In the genomic region with DNA sequence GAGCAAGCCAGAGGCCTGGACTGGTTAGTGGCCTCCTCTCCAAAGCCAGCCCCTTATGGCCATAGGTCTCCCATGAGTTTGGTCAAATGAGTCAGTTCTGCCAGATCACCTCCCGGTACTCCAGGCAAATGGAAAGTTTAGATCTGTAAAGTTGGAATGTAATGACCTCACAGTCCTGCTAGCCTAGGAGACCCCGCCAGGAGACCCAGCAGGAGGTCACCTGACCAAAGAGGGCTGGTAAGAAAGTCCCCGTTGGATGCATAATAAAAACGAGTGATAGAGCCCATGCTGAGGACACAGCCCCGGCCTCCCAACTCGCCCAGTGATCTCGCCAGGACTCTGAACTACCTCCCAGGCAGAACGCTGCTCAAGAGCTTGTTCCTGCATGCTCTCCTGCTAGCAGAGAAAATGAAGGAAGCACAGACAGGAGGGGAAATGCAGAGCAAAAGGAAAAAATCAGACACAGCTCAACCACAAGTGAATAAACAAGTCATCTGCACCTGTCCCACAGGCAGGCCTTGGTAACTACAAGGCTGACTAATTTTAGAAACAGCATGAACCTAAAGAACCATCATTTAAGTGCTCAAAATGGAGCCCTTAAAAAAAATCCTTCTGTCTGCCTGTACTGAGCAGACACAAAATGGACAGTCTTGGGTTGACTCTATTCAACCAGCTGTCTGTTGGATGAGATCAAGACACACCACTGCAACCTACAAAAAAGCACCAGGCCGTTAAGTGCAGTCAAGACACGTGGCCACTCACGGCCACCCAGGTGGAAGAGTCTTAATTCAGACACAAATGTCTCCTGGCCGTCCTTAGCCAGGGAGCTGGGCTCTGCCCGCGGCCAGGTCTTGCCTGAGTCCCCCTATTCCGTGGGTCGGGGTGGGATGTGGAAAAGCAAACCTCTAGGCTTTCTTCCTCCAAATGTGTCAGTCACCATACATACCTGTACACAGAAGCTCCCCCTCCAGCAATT, we compare ENCODE assay signal across 8 cellular contexts. TPM values are rescaled to one million over a fixed set of nuclear protein-coding genes. Genes with fewer than 3 reads are reported as not detected.
DNase-seq lines count a peak whose midpoint lies in the region; ATAC-seq and TF ChIP-seq lines count a peak whose summit lies in the region.

No MANE protein-coding gene starts in this region.

- no peak overlapping the region for H3K27ac ChIP-seq in CD8-positive, alpha-beta T cell (ENCODE audit: low read depth, low read length)
- peak overlapping the region; percentile 91 for H3K27ac ChIP-seq in mesodermal cell (ENCODE audit: low read depth, low read length, severe bottlenecking)

- peak overlapping the region; percentile 75 for H3K4me3 Mint-ChIP-seq in CD8-positive, alpha-beta T cell

- POLR2A ChIA-PET in CD8-positive, alpha-beta T cell (lab: Charles Lee) = interaction anchor here (0.8 to 2.3 kb wide), 3 partner anchors 10 to 54 kb away, joined by 3 to 9 read pairs (median 5); partner anchors contain the start of gene CDIP1

- in situ Hi-C loops in astrocyte of the cerebellum (cut with HindIII; ENCODE audit: low sequenced_read_pairs) = no loop called here

- peaks cover 17% of the 10 kb centered on the region for H3K36me3 Mint-ChIP-seq in CD8-positive, alpha-beta T cell

- peak; percentile 70 for ATAC-seq in CD8-positive, alpha-beta T cell
- ATAC-seq in HG03045 (IDR thresholded peaks at IDR 0.05; ENCODE audit: unreplicated experiment) = no peak

- H3K4me1 Mint-ChIP-seq in CD8-positive, alpha-beta T cell (ENCODE audit: low read depth) = peaks cover 54% of the 10 kb centered on the region

- no peaks in the 10 kb centered on the region for H3K9me3 Mint-ChIP-seq in CD8-positive, alpha-beta T cell

- H3K27ac Mint-ChIP-seq in CD8-positive, alpha-beta T cell = peak overlapping the region; percentile 93

- H3K27me3 ChIP-seq in CD8-positive, alpha-beta T cell (ENCODE audit: insufficient read depth, low read length) = no peaks in the 10 kb centered on the region

- WGBS in mesodermal cell (ENCODE audit: insufficient coverage in 2 of 2), 2 experiments = 35 to 37% methylated on average over 11 to 13 of the region's 16 CpGs

- H3K4me3 ChIP-seq in CD8-positive, alpha-beta T cell (ENCODE audit: low read depth, low read length) = no peak overlapping the region
- no peak overlapping the region for H3K4me3 ChIP-seq in astrocyte of the cerebellum (ENCODE audit: low read depth, low read length)
- no peak overlapping the region for H3K4me3 ChIP-seq in mesodermal cell (ENCODE audit: extremely low read depth, insufficient read depth, low read length, poor library complexity, severe bottlenecking)

- H3K9me3 ChIP-seq in CD8-positive, alpha-beta T cell (ENCODE audit: low read length) = no peaks in the 10 kb centered on the region
- H3K9me3 ChIP-seq in mesodermal cell (ENCODE audit: control insufficient read depth, low read length) = no peaks in the 10 kb centered on the region

- TF ChIP-seq CTCF in CD8-positive, alpha-beta T cell (IDR thresholded peaks at IDR 0.05) = no peak
- peak; percentile 10 for TF ChIP-seq CTCF in astrocyte of the cerebellum (IDR thresholded peaks at IDR 0.05; ENCODE audit: low read depth, low read length, missing control alignments)

- intact Hi-C loops in CD8-positive, alpha-beta T cell (cut with DNase I, micrococcal nuclease) = no loop called here

- DNase-seq in CD8-positive, alpha-beta T cell = no peak
- DNase-seq in HK-2 (ENCODE audit: unreplicated experiment) (peak; percentile 20), astrocyte of the cerebellum (ENCODE audit: low read depth) (peak; percentile 29), mesenteric fat pad (ENCODE audit: low spot score) (no peak), DMS 273 treated with DMSO at 0.1 percent for 48 hours (lab: John Stamatoyannopoulos, UW) (no peak), NCI-H1105 (lab: John Stamatoyannopoulos, UW) (no peak)

- CTCF ChIA-PET in CD8-positive, alpha-beta T cell (lab: Charles Lee) = interaction anchor here (0.6 to 3.8 kb wide), 5 partner anchors 19 to 127 kb away, joined by 3 to 19 read pairs (median 4); no protein-coding TSS in a partner anchor

- H3K4me1 ChIP-seq in CD8-positive, alpha-beta T cell (ENCODE audit: insufficient read depth, low read length) = peaks cover 23% of the 10 kb centered on the region
- H3K4me1 ChIP-seq in mesodermal cell (ENCODE audit: control insufficient read depth, insufficient read depth, low read length, poor library complexity, severe bottlenecking) = peaks cover 12% of the 10 kb centered on the region

- no peaks in the 10 kb centered on the region for H3K27me3 Mint-ChIP-seq in CD8-positive, alpha-beta T cell (ENCODE audit: low read depth)

- no peaks in the 10 kb centered on the region for H3K36me3 ChIP-seq in CD8-positive, alpha-beta T cell (ENCODE audit: insufficient read depth, low read length)
- peaks cover 29% of the 10 kb centered on the region for H3K36me3 ChIP-seq in mesodermal cell (ENCODE audit: control insufficient read depth, insufficient read depth, low read length)

RNA-seq across cellular contexts. Expression of gene CDIP1, which starts 9.2 kb away (rescaled TPM):
- 10 to 100 TPM; 21.7 to 25.0 TPM for total RNA-seq in CD8-positive, alpha-beta T cell
- polyA plus RNA-seq in mesodermal cell (2013, experiment 1 of 2) = 42.1 TPM
- polyA plus RNA-seq in mesodermal cell (2013, experiment 2 of 2) = 35.3 TPM
- 24.8 TPM for total RNA-seq in mesenteric fat pad

RNA-seq across cellular contexts. Expression of gene C16orf96, which starts 26.8 kb away (rescaled TPM):
- under 1 TPM; 0.27 to 0.42 TPM for total RNA-seq in CD8-positive, alpha-beta T cell
- polyA plus RNA-seq in mesodermal cell (2013, experiment 1 of 2) = 0.44 TPM
- polyA plus RNA-seq in mesodermal cell (2013, experiment 2 of 2) = 0.30 TPM
- total RNA-seq in mesenteric fat pad = 0.10 TPM

RNA-seq across cellular contexts. Expression of gene HMOX2, which starts 53.2 kb away (rescaled TPM):
- 10 to 100 TPM; 31.7 to 36.4 TPM for total RNA-seq in CD8-positive, alpha-beta T cell
- 31.1 TPM for polyA plus RNA-seq in mesodermal cell (2013, experiment 1 of 2)
- 29.0 TPM for polyA plus RNA-seq in mesodermal cell (2013, experiment 2 of 2)
- 84.1 TPM for total RNA-seq in mesenteric fat pad

RNA-seq across cellular contexts. Expression of gene NMRAL1, which starts 54.9 kb away (rescaled TPM):
- total RNA-seq in CD8-positive, alpha-beta T cell = 10 to 100 TPM; 30.5 to 31.8 TPM
- polyA plus RNA-seq in mesodermal cell (2013, experiment 1 of 2) = 18.0 TPM
- 16.7 TPM for polyA plus RNA-seq in mesodermal cell (2013, experiment 2 of 2)
- 23.4 TPM for total RNA-seq in mesenteric fat pad

Comparison
In these comparisons a context has a peak if more than half of its experiments do, and no peak if none do; other contexts are left out.
1. DNase-seq: peak in HK-2 (single experiment) and astrocyte of the cerebellum (single experiment); none in CD8-positive, alpha-beta T cell (0 of 7), mesenteric fat pad (single experiment), DMS 273 treated with DMSO at 0.1 percent for 48 hours (single experiment) and NCI-H1105 (single experiment).